1 cellular context compared by ENCODE assay signal in the genomic region with DNA sequence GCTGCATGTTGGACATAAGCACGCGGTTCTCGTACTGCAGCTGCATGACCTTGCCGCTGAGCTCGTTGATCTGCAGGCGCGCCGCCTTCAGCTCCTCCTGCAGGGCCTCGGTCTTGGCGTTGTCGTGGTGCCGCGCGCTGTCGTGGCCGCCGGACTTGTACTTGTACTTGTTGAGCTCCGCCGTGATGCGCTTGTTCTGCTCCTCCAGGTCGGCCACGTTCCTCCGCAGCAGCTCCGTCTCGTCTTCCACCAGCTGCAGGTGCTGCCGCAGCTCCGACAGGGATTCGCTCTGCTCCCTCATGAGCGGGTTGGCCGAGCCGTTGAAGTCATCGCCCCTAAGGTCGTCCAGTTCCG.
TF ChIP-seq lines count a peak whose summit lies in the region.

No MANE protein-coding gene starts in this region.

TF ChIP-seq in IMR-90, 13 proteins besides CTCF, POLR2A, EP300 and RAD21 (continued from another document):
- TF ChIP-seq RCOR1 (IDR thresholded peaks at IDR 0.05; ENCODE audit: insufficient replicate concordance, low read length) = no peak
- TF ChIP-seq, protein P1, sequence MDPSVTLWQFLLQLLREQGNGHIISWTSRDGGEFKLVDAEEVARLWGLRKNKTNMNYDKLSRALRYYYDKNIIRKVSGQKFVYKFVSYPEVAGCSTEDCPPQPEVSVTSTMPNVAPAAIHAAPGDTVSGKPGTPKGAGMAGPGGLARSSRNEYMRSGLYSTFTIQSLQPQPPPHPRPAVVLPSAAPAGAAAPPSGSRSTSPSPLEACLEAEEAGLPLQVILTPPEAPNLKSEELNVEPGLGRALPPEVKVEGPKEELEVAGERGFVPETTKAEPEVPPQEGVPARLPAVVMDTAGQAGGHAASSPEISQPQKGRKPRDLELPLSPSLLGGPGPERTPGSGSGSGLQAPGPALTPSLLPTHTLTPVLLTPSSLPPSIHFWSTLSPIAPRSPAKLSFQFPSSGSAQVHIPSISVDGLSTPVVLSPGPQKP (IDR thresholded peaks at IDR 0.05; ENCODE audit: borderline replicate concordance, low read depth, low read length) = no peak
- no peak for TF ChIP-seq NFE2L2 (IDR thresholded peaks at IDR 0.05; ENCODE audit: low read depth, low read length)
TF ChIP-seq in IMR-90: peak in this region for 0.
